8 cellular contexts compared by ENCODE assay signal in the genomic region with DNA sequence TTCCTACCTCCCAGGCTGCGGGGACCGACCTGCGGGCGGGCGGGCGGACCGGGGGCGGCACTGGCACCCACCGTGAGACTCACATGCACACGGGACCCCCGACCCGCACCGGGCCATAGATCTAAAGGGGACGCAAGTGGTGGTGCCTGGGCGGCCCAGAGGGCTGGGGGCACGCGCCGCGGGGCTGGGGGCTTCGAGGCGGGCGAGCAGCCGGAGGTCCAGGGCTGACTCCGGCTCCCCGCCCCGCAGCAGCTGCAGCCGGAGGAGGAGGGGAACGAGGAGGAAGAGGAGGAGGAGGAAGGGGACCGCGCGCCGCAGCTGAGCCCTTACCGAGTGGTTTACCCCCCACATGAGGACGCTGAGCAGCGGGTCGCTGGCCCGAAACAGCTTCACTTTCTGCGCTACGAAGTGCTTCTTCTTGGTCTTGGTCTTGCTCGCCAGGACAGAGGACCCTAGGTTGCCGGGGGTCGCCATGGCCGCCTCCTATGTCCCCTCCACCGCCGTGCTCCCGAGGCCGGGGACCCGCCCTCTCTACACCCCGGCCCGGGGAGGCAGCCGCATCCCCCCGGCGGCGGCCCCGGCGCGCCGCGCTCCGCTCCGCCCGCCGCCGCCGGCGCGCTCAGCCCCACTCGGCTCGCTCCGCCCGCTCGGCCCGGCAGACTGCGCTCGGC. TPM values are rescaled to one million over a fixed set of nuclear protein-coding genes. Genes with fewer than 3 reads are reported as not detected.
DNase-seq lines count a peak whose midpoint lies in the region; ATAC-seq and TF ChIP-seq lines count a peak whose summit lies in the region.

No MANE protein-coding gene starts in this region.

- H4K20me1 ChIP-seq in OCI-LY3 (ENCODE audit: insufficient read depth, low read length), result peaks cover 33% of the 10 kb centered on the region

- no peaks in the 10 kb centered on the region for H3K9me3 Mint-ChIP-seq in activated naive CD4-positive, alpha-beta T cell treated with anti-CD3 and anti-CD28 coated beads, Interleukin-2, amount 10 ng/mL, durations not matched to agents 7 days and 5 days

- H3K36me3 ChIP-seq in OCI-LY3 (replicated peaks; ENCODE audit: low read depth, low read length) (no peaks in the 10 kb centered on the region), right atrium auricular region (no peaks in the 10 kb centered on the region), gastrocnemius medialis (no peaks in the 10 kb centered on the region)

- H3K79me2 ChIP-seq in OCI-LY3 (ENCODE audit: low read length), result peaks cover 51% of the 10 kb centered on the region

- peak in 1 of 2 donors; percentile 37 for TF ChIP-seq POLR2A in gastrocnemius medialis (IDR thresholded peaks at IDR 0.05)

- H3K9me3 ChIP-seq in OCI-LY3 (ENCODE audit: insufficient read depth, low read length) (no peaks in the 10 kb centered on the region), right atrium auricular region (no peaks in the 10 kb centered on the region), gastrocnemius medialis (no peaks in the 10 kb centered on the region)

- ATAC-seq in GM18519 (IDR thresholded peaks at IDR 0.05; ENCODE audit: low FRiP score, unreplicated experiment), result peak; percentile 2
- ATAC-seq in HG02884 (IDR thresholded peaks at IDR 0.05; ENCODE audit: unreplicated experiment), result peak; percentile 23
- peak; percentile 35 to 47 for ATAC-seq in gastrocnemius medialis

- H3K27ac ChIP-seq in OCI-LY3 (ENCODE audit: low read length) (peak overlapping the region; percentile 46), right atrium auricular region (peak overlapping the region; percentile 74 to 89), gastrocnemius medialis (peak overlapping the region; percentile 49 to 68 (median 64))

- peaks cover 32% of the 10 kb centered on the region for H3K4me1 ChIP-seq in OCI-LY3 (ENCODE audit: low read length)
- peaks cover 0 to 30% of the 10 kb centered on the region in 2 donors for H3K4me1 ChIP-seq in right atrium auricular region
- peaks cover 0 to 16% of the 10 kb centered on the region in 2 donors for H3K4me1 ChIP-seq in gastrocnemius medialis

- peak overlapping the region; percentile 87 for H3K4me3 Mint-ChIP-seq in activated naive CD4-positive, alpha-beta T cell treated with anti-CD3 and anti-CD28 coated beads, Interleukin-2, amount 10 ng/mL, durations not matched to agents 7 days and 5 days

- TF ChIP-seq CTCF in OCI-LY3 (IDR thresholded peaks at IDR 0.05; ENCODE audit: low read depth, low read length), result no peak
- no peak for TF ChIP-seq CTCF in right atrium auricular region (IDR thresholded peaks at IDR 0.05)
- TF ChIP-seq CTCF in gastrocnemius medialis (IDR thresholded peaks at IDR 0.05 in 4 of 5, conservative IDR thresholded peaks at IDR 0.05 in 1 of 5), result no peak

- H3K4me3 ChIP-seq in OCI-LY3 (ENCODE audit: low read length), result peak overlapping the region; percentile 99
- H3K4me3 ChIP-seq in right atrium auricular region, result peak overlapping the region; percentile 96 to 98
- H3K4me3 ChIP-seq in gastrocnemius medialis, result peak overlapping the region; percentile 75 to 93 (median 80)

- H3K9ac ChIP-seq in OCI-LY3 (ENCODE audit: low read length), result peak overlapping the region; percentile 88

- no peak overlapping the region for H2AFZ ChIP-seq in OCI-LY3 (ENCODE audit: low read depth, low read length)

- intact Hi-C loops in gastrocnemius medialis (cut with DNase I; ENCODE audit: low total_unique reads), result loop anchor here (1.0 to 10.0 kb wide), 2 partner anchors 389 to 711 kb away; a partner anchor contains a TSS

- H3K27me3 ChIP-seq in OCI-LY3 (ENCODE audit: low read depth, low read length) (peaks cover 26% of the 10 kb centered on the region), right atrium auricular region (no peaks in the 10 kb centered on the region), gastrocnemius medialis (peaks cover 0 to 15% (median 9%) of the 10 kb centered on the region in 3 donors)

- peak overlapping the region; percentile 99 for H3K4me2 ChIP-seq in OCI-LY3 (ENCODE audit: low read length)

- DNase-seq in activated naive CD4-positive, alpha-beta T cell treated with anti-CD3 and anti-CD28 coated beads, Interleukin-2, amount 10 ng/mL, durations not matched to agents 7 days and 5 days, result peak; percentile 60
- DNase-seq in right atrium auricular region (ENCODE audit: low spot score) (no peak), gastrocnemius medialis (no peak), KG1 (lab: John Stamatoyannopoulos, UW) (no peak)
- no peak for DNase-seq in activated effector memory CD4-positive, alpha-beta T cell treated with Interleukin-2 at 50 U/mL for 16 hours

- CTCF ChIA-PET in activated naive CD4-positive, alpha-beta T cell treated with anti-CD3 and anti-CD28 coated beads, Interleukin-2, amount 10 ng/mL, durations not matched to agents 7 days and 5 days (lab: Charles Lee), result interaction anchor here (0.6 to 0.7 kb wide), 2 partner anchors 95 to 139 kb away, joined by 3 read pairs; no protein-coding TSS in a partner anchor

- in situ Hi-C loops in gastrocnemius medialis (cut with MboI; ENCODE audit: low sequenced_read_pairs in 4 of 4), result no loop called here

- peak overlapping the region; percentile 85 for H3K27ac Mint-ChIP-seq in activated naive CD4-positive, alpha-beta T cell treated with anti-CD3 and anti-CD28 coated beads, Interleukin-2, amount 10 ng/mL, durations not matched to agents 7 days and 5 days

- peaks cover 40% of the 10 kb centered on the region for H3K4me1 Mint-ChIP-seq in activated naive CD4-positive, alpha-beta T cell treated with anti-CD3 and anti-CD28 coated beads, Interleukin-2, amount 10 ng/mL, durations not matched to agents 7 days and 5 days

- peaks cover 21% of the 10 kb centered on the region for H3K36me3 Mint-ChIP-seq in activated naive CD4-positive, alpha-beta T cell treated with anti-CD3 and anti-CD28 coated beads, Interleukin-2, amount 10 ng/mL, durations not matched to agents 7 days and 5 days

- H3K27me3 Mint-ChIP-seq in activated naive CD4-positive, alpha-beta T cell treated with anti-CD3 and anti-CD28 coated beads, Interleukin-2, amount 10 ng/mL, durations not matched to agents 7 days and 5 days, result peaks cover 4% of the 10 kb centered on the region

RNA-seq across cellular contexts. Expression of a gene that starts 0.4 kb away (rescaled TPM):
- total RNA-seq in right atrium auricular region (10 to 100 TPM; 12.1 to 18.3 TPM), gastrocnemius medialis (1 to 10 TPM; 3.9 to 7.5 (median 4.7) TPM)
